In the genomic region with DNA sequence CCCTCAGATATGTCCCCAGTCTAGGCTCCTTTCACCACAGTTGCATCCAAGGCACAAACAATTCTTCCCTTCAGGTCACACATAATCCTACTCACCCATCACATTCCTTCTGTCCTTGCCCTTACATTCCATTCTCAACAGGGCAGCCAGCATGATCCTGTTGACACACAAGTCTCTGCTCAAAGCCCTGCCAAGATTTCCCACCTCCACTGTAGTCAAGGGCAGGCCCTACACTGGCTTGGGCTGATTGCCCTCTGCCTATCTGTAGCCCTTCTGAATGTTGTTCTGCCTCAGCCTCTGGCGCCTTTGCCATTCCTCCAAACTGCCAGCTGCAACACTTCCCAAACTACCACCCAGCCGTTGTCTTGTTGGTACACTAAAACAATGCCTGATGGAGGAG, we compare ENCODE assay signal across 18 cellular contexts.
DNase-seq lines count a peak whose midpoint lies in the region; ATAC-seq and TF ChIP-seq lines count a peak whose summit lies in the region.
"Had no signal": no experiment of that assay in that cellular context is flagged by ENCODE, and none has a peak within 500 bp of the region (broad histone marks: within the 10 kb centered on the region; RNA-seq: fewer than 3 reads in every experiment).

No MANE protein-coding gene starts in this region.

- peak overlapping the region; percentile 66 for H2BK120ac ChIP-seq in neuronal stem cell (ENCODE audit: low read depth, low read length)

- no peak overlapping the region for H3K27ac Mint-ChIP-seq in WTC11
- H3K27ac Mint-ChIP-seq in activated T-helper 2 cell treated with anti-CD3 and anti-CD28 coated beads, Interferon-gamma antibody, Interleukin-2, Interleukin-4, amounts not matched to agents 10 μg/mL and 5 μg/mL and 100 μg/mL, durations not matched to agents 14 hours and 24 hours and 36 hours, result no peak overlapping the region
- H3K27ac Mint-ChIP-seq: HFFc6 had no signal

- no peaks in the 10 kb centered on the region for H3K79me1 ChIP-seq in neuronal stem cell (ENCODE audit: low read depth, low read length)

- H2BK15ac ChIP-seq in neuronal stem cell (ENCODE audit: low read length), result no peak overlapping the region

- no peak overlapping the region for H3K14ac ChIP-seq in neuronal stem cell (ENCODE audit: low read length)

- peak overlapping the region; percentile 7 for H2AK5ac ChIP-seq in neuronal stem cell (ENCODE audit: low read depth, low read length)

- H3K27me3 ChIP-seq in neuronal stem cell (ENCODE audit: control insufficient read depth in 3 of 3, insufficient read depth in 3 of 3, low read depth in 1 of 3, low read length in 3 of 3), result no peaks in the 10 kb centered on the region
- no peaks in the 10 kb centered on the region for H3K27me3 ChIP-seq in BE2C

- H2BK5ac ChIP-seq in neuronal stem cell (ENCODE audit: low read length), result peak overlapping the region; percentile 60

- H4K91ac ChIP-seq in neuronal stem cell (ENCODE audit: low read depth, low read length, poor library complexity), result no peak overlapping the region

- no peak overlapping the region for H3K4me2 ChIP-seq in neuronal stem cell (ENCODE audit: insufficient read depth, low read length, poor library complexity, severe bottlenecking)
- H3K4me2 ChIP-seq: A549 had no signal

- H3K4me3 ChIP-seq in neuronal stem cell (ENCODE audit: low read length in 2 of 2) (no peak overlapping the region), BE2C (ENCODE audit: low read depth, low read length) (no peak overlapping the region)
- H3K4me3 ChIP-seq: A549 had no signal

- H3K9me3 Mint-ChIP-seq in WTC11, result no peaks in the 10 kb centered on the region
- no peaks in the 10 kb centered on the region for H3K9me3 Mint-ChIP-seq in activated T-helper 2 cell treated with anti-CD3 and anti-CD28 coated beads, Interferon-gamma antibody, Interleukin-2, Interleukin-4, amounts not matched to agents 10 μg/mL and 5 μg/mL and 100 μg/mL, durations not matched to agents 14 hours and 24 hours and 36 hours
- H3K9me3 Mint-ChIP-seq: HFFc6 had no signal

- no peaks in the 10 kb centered on the region for H3K36me3 Mint-ChIP-seq in WTC11
- H3K36me3 Mint-ChIP-seq in activated T-helper 2 cell treated with anti-CD3 and anti-CD28 coated beads, Interferon-gamma antibody, Interleukin-2, Interleukin-4, amounts not matched to agents 10 μg/mL and 5 μg/mL and 100 μg/mL, durations not matched to agents 14 hours and 24 hours and 36 hours (ENCODE audit: low read depth), result no peaks in the 10 kb centered on the region

- DNase-seq in EL (peak; percentile 15), WTC11 (ENCODE audit: low spot score) (no peak), left ventricle myocardium superior (peak; percentile 72), neuronal stem cell (ENCODE audit: low spot score) (no peak), erythroblast (lab: John Stamatoyannopoulos, UW) (no peak), omental fat pad (ENCODE audit: low spot score) (no peak), BE2C (no peak)
- no peak for DNase-seq in activated T-helper 2 cell treated with anti-CD3 and anti-CD28 coated beads, Interferon-gamma antibody, Interleukin-2, Interleukin-4, amounts not matched to agents 10 μg/mL and 5 μg/mL and 100 μg/mL, durations not matched to agents 14 hours and 24 hours and 36 hours (ENCODE audit: low spot score)
- DNase-seq: DND-41, GF-D8, HFFc6, Karpas-422, NCI-H1105 treated with DMSO at 0.1 percent for 48 hours, NCI-H187 treated with DMSO at 0.1 percent for 48 hours, NCI-H345, NCI-H69 had no signal

- TF ChIP-seq CTCF in WTC11 (IDR thresholded peaks at IDR 0.05) (no peak), omental fat pad (IDR thresholded peaks at IDR 0.05) (no peak), BE2C (IDR thresholded peaks at IDR 0.05; ENCODE audit: low read depth, low read length) (no peak)

- H3K4me1 ChIP-seq in neuronal stem cell (ENCODE audit: control insufficient read depth in 2 of 2, insufficient read depth in 1 of 2, low read depth in 1 of 2, low read length in 2 of 2), result peaks cover 1 to 6% of the 10 kb centered on the region in 2 donors
- no peaks in the 10 kb centered on the region for H3K4me1 ChIP-seq in BE2C
- H3K4me1 ChIP-seq: A549 had no signal

- H3K23ac ChIP-seq in neuronal stem cell (ENCODE audit: low read depth, low read length, poor library complexity), result no peak overlapping the region

- H3K9ac ChIP-seq in neuronal stem cell (ENCODE audit: low read depth, low read length, poor library complexity), result no peak overlapping the region

- no peak overlapping the region for H2AFZ ChIP-seq in neuronal stem cell (ENCODE audit: low read length)

- no peak overlapping the region for H3K4me3 Mint-ChIP-seq in WTC11
- no peak overlapping the region for H3K4me3 Mint-ChIP-seq in activated T-helper 2 cell treated with anti-CD3 and anti-CD28 coated beads, Interferon-gamma antibody, Interleukin-2, Interleukin-4, amounts not matched to agents 10 μg/mL and 5 μg/mL and 100 μg/mL, durations not matched to agents 14 hours and 24 hours and 36 hours (ENCODE audit: low read depth)
- H3K4me3 Mint-ChIP-seq: HFFc6 had no signal

- no peak overlapping the region for H4K8ac ChIP-seq in neuronal stem cell (ENCODE audit: low read depth, low read length)

- no peak overlapping the region for H3K4ac ChIP-seq in neuronal stem cell (ENCODE audit: low read length)

- no peak for TF ChIP-seq POLR2A in erythroblast (IDR thresholded peaks at IDR 0.05; ENCODE audit: low read length)

- peak; percentile 59 for ATAC-seq in WTC11
- ATAC-seq in left ventricle myocardium superior, result peak; percentile 93
- no peak for ATAC-seq in omental fat pad (ENCODE audit: low FRiP score)
- ATAC-seq: A549 had no signal

- POLR2A ChIA-PET in WTC11 (lab: Charles Lee), result no interaction called here

- H3K36me3 ChIP-seq in neuronal stem cell (replicated peaks in 1 of 2; ENCODE audit: control insufficient read depth in 2 of 2, insufficient read depth in 2 of 2, low read length in 2 of 2) (no peaks in the 10 kb centered on the region), BE2C (no peaks in the 10 kb centered on the region)

- H3K27ac ChIP-seq in neuronal stem cell (replicated peaks; ENCODE audit: low read length), result no peak overlapping the region
- H3K27ac ChIP-seq: A549, C4-2B had no signal

- WGBS in neuronal stem cell (ENCODE audit: extremely low coverage in 2 of 2, insufficient read length in 2 of 2, insufficient replicate concordance in 1 of 2), 2 donors, result no CpG with 5 or more reads among the region's 2 CpGs

- H3K27me3 Mint-ChIP-seq in WTC11 (ENCODE audit: low read depth), result no peaks in the 10 kb centered on the region
- H3K27me3 Mint-ChIP-seq in activated T-helper 2 cell treated with anti-CD3 and anti-CD28 coated beads, Interferon-gamma antibody, Interleukin-2, Interleukin-4, amounts not matched to agents 10 μg/mL and 5 μg/mL and 100 μg/mL, durations not matched to agents 14 hours and 24 hours and 36 hours (ENCODE audit: low read depth), result peaks cover 4% of the 10 kb centered on the region

- no peak overlapping the region for H3K18ac ChIP-seq in neuronal stem cell (ENCODE audit: low read length)

- no peaks in the 10 kb centered on the region for H3K9me3 ChIP-seq in neuronal stem cell (replicated peaks in 1 of 2; ENCODE audit: control insufficient read depth in 2 of 2, insufficient read depth in 1 of 2, low read depth in 1 of 2, low read length in 2 of 2)
- H3K9me3 ChIP-seq in BE2C, result no peaks in the 10 kb centered on the region
- H3K9me3 ChIP-seq: A549 had no signal

- CTCF ChIA-PET in WTC11 (lab: Charles Lee), result no interaction called here

- intact Hi-C loops in left ventricle myocardium superior (cut with micrococcal nuclease), result no loop called here
- intact Hi-C loops in activated T-helper 2 cell treated with anti-CD3 and anti-CD28 coated beads, Interferon-gamma antibody, Interleukin-2, Interleukin-4, amounts not matched to agents 10 μg/mL and 5 μg/mL and 100 μg/mL, durations not matched to agents 14 hours and 24 hours and 36 hours (cut with micrococcal nuclease), result no loop called here

- H2BK12ac ChIP-seq in neuronal stem cell (ENCODE audit: low read length), result peak overlapping the region; percentile 46

- peaks cover 10% of the 10 kb centered on the region for H3K4me1 Mint-ChIP-seq in WTC11
- H3K4me1 Mint-ChIP-seq in activated T-helper 2 cell treated with anti-CD3 and anti-CD28 coated beads, Interferon-gamma antibody, Interleukin-2, Interleukin-4, amounts not matched to agents 10 μg/mL and 5 μg/mL and 100 μg/mL, durations not matched to agents 14 hours and 24 hours and 36 hours (ENCODE audit: low read depth), result no peaks in the 10 kb centered on the region

TF ChIP-seq in WTC11, 78 proteins besides CTCF, POLR2A, EP300 and RAD21 (continues in another document):
- TF ChIP-seq, protein P1, sequence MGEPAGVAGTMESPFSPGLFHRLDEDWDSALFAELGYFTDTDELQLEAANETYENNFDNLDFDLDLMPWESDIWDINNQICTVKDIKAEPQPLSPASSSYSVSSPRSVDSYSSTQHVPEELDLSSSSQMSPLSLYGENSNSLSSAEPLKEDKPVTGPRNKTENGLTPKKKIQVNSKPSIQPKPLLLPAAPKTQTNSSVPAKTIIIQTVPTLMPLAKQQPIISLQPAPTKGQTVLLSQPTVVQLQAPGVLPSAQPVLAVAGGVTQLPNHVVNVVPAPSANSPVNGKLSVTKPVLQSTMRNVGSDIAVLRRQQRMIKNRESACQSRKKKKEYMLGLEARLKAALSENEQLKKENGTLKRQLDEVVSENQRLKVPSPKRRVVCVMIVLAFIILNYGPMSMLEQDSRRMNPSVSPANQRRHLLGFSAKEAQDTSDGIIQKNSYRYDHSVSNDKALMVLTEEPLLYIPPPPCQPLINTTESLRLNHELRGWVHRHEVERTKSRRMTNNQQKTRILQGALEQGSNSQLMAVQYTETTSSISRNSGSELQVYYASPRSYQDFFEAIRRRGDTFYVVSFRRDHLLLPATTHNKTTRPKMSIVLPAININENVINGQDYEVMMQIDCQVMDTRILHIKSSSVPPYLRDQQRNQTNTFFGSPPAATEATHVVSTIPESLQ (CRISPR knock-in tag; IDR thresholded peaks at IDR 0.05), result no peak
- TF ChIP-seq FOXJ3 (CRISPR knock-in tag; IDR thresholded peaks at IDR 0.05; ENCODE audit: borderline replicate concordance), result no peak
- TF ChIP-seq, protein P2, sequence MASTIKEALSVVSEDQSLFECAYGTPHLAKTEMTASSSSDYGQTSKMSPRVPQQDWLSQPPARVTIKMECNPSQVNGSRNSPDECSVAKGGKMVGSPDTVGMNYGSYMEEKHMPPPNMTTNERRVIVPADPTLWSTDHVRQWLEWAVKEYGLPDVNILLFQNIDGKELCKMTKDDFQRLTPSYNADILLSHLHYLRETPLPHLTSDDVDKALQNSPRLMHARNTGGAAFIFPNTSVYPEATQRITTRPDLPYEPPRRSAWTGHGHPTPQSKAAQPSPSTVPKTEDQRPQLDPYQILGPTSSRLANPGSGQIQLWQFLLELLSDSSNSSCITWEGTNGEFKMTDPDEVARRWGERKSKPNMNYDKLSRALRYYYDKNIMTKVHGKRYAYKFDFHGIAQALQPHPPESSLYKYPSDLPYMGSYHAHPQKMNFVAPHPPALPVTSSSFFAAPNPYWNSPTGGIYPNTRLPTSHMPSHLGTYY (CRISPR knock-in tag; IDR thresholded peaks at IDR 0.05), result no peak
- TF ChIP-seq OVOL2 (CRISPR knock-in tag; IDR thresholded peaks at IDR 0.05; ENCODE audit: borderline replicate concordance), result no peak

Comparison
In these comparisons a context has a peak if more than half of its experiments do, and no peak if none do; other contexts are left out.
1. DNase-seq: peak in EL (single experiment) and left ventricle myocardium superior (single experiment); none in WTC11 (single experiment), neuronal stem cell (single experiment), erythroblast (0 of 2), omental fat pad (single experiment), BE2C (single experiment) and activated T-helper 2 cell treated with anti-CD3 and anti-CD28 coated beads, Interferon-gamma antibody, Interleukin-2, Interleukin-4, amounts not matched to agents 10 μg/mL and 5 μg/mL and 100 μg/mL, durations not matched to agents 14 hours and 24 hours and 36 hours (single experiment).